Comparison of ENCODE assay signal across 21 cellular contexts in genomic region chr4:175999944-176000343, GRCh38.
"Had no signal": no experiment of that assay in that cellular context is flagged by ENCODE, and none has a peak within 500 bp of the region (broad histone marks: within the 10 kb centered on the region; RNA-seq: fewer than 3 reads in every experiment).

No MANE protein-coding gene starts in this region.

- H3K27ac ChIP-seq: suprapubic skin had no signal

- H3K27ac Mint-ChIP-seq: dendritic cell treated with granulocyte-macrophage colony-stimulating factor and Interleukin-4, amounts not matched to agents 40 ng/mL and 50 ng/mL, for 4 days; stimulated activated naive CD8-positive, alpha-beta T cell treated with anti-CD3 and anti-CD28 coated beads, Interleukin-15, amount 100 ng/mL, for 72 hours had no signal

- H3K4me3 Mint-ChIP-seq: activated T-cell treated with anti-CD3 and anti-CD28 coated beads, Interleukin-2, amount 50 U/mL, for 4 hours; dendritic cell treated with granulocyte-macrophage colony-stimulating factor and Interleukin-4, amounts not matched to agents 40 ng/mL and 50 ng/mL, for 4 days; stimulated activated naive CD8-positive, alpha-beta T cell treated with anti-CD3 and anti-CD28 coated beads, Interleukin-15, amount 100 ng/mL, for 72 hours had no signal

- ATAC-seq: activated T-cell treated with anti-CD3 and anti-CD28 coated beads, Interleukin-2, amount 50 U/mL, for 4 hours; SK-N-SH treated with all-trans-retinoic acid at 6 μM for 48 hours; stimulated activated naive CD8-positive, alpha-beta T cell treated with anti-CD3 and anti-CD28 coated beads, Interleukin-15, amount 100 ng/mL, for 72 hours had no signal

- H3K36me3 Mint-ChIP-seq: naive B cell had no signal

- DNase-seq: activated CD4-positive, alpha-beta T cell treated with anti-CD3 and anti-CD28 coated beads, Interleukin-2, amount 50 U/mL, for 1 hour; activated CD4-positive, CD25-positive, alpha-beta regulatory T cell treated with anti-CD3 and anti-CD28 coated beads, Interleukin-2, amount 50 U/mL, for 72 hours; activated CD8-positive, alpha-beta memory T cell treated with anti-CD3 and anti-CD28 coated beads, Interleukin-2, amount 50 U/mL, for 4 hours; activated effector memory CD4-positive, alpha-beta T cell treated with anti-CD3 and anti-CD28 coated beads, Interleukin-2, amount 50 U/mL, for 16 hours; activated naive CD4-positive, alpha-beta T cell treated with anti-CD3 and anti-CD28 coated beads, Interleukin-2, amount 50 U/mL, for 16 hours; activated T-cell treated with anti-CD3 and anti-CD28 coated beads, Interleukin-2, amount 50 U/mL, for 4 hours; aorta; effector memory CD4-positive, alpha-beta T cell; glutamatergic neuron; hippocampal formation; islet precursor cell; mammary epithelial cell; naive B cell; stimulated activated CD4-positive, alpha-beta T cell treated with anti-CD3 and anti-CD28 coated beads, Interleukin-4, amount 100 ng/mL, for 1 hour; stimulated activated naive CD8-positive, alpha-beta T cell treated with anti-CD3 and anti-CD28 coated beads, Interleukin-15, amount 100 ng/mL, for 72 hours; T-helper 1 cell; T1000; trophoblast cell had no signal

- H3K27me3 Mint-ChIP-seq: naive B cell had no signal

- H3K4me3 ChIP-seq: suprapubic skin had no signal

- H3K9me3 Mint-ChIP-seq: activated T-cell treated with anti-CD3 and anti-CD28 coated beads, Interleukin-2, amount 50 U/mL, for 4 hours; dendritic cell treated with granulocyte-macrophage colony-stimulating factor and Interleukin-4, amounts not matched to agents 40 ng/mL and 50 ng/mL, for 4 days; naive B cell; stimulated activated naive CD8-positive, alpha-beta T cell treated with anti-CD3 and anti-CD28 coated beads, Interleukin-15, amount 100 ng/mL, for 72 hours had no signal

- H3K9me3 ChIP-seq: suprapubic skin had no signal

- H3K36me3 ChIP-seq: suprapubic skin had no signal
